ENCODE assay signal across 26 cellular contexts in genomic region chr6:115573866-115574265, GRCh38.
"Had no signal": no experiment of that assay in that cellular context is flagged by ENCODE, and none has a peak within 500 bp of the region (broad histone marks: within the 10 kb centered on the region; RNA-seq: fewer than 3 reads in every experiment).

No MANE protein-coding gene starts in this region.

- H3K4me3 ChIP-seq: left lung, lower lobe of right lung, psoas muscle, skin epidermis, suprapubic skin, thoracic aorta, tibial artery, upper lobe of right lung had no signal

- H3K9ac ChIP-seq: parathyroid adenoma had no signal

- H3K36me3 ChIP-seq: left lung, lower lobe of right lung, suprapubic skin, thoracic aorta, tibial artery, upper lobe of right lung had no signal

- H3K4me1 ChIP-seq: left lung, lower lobe of right lung, parathyroid adenoma, psoas muscle, tibial artery, upper lobe of right lung had no signal

- H3K9me3 ChIP-seq: left lung, lower lobe of right lung, psoas muscle, suprapubic skin, thoracic aorta, upper lobe of right lung had no signal

- DNase-seq: hypothalamus; immature natural killer cell; kidney; left colon; left lung; lower lobe of right lung; mammary epithelial cell; mesenchymal stem cell; naive thymus-derived CD8-positive, alpha-beta T cell; nucleus accumbens; psoas muscle; right cardiac atrium; stimulated activated CD4-positive, alpha-beta T cell treated with anti-CD3 and anti-CD28 coated beads, Interleukin-12 subunit alpha, Interleukin-12 subunit beta, amount 100 ng/mL, for 4 hours; stimulated activated CD4-positive, alpha-beta T cell treated with anti-CD3 and anti-CD28 coated beads, Interleukin-15, amount 100 ng/mL, for 24 hours; stimulated activated CD4-positive, alpha-beta T cell treated with anti-CD3 and anti-CD28 coated beads, Interleukin-2, amount 100 ng/mL, for 24 hours; stimulated activated CD4-positive, alpha-beta T cell treated with anti-CD3 and anti-CD28 coated beads, Interleukin-4, amount 100 ng/mL, for 1 hour; stimulated activated naive B cell treated with anti-CD40 and anti-IgM and Interleukin-4, amounts not matched to agents 10 μg/mL and 1 μg/mL and 100 μg/mL, for 72 hours; tibial artery; trophoblast cell; upper lobe of right lung had no signal

- FAIRE-seq: islet of Langerhans, kidney, urothelium cell line had no signal

- H3K79me2 ChIP-seq: parathyroid adenoma had no signal

- H3K27ac ChIP-seq: left lung, lower lobe of right lung, parathyroid adenoma, psoas muscle, skin epidermis, suprapubic skin, thoracic aorta, tibial artery, upper lobe of right lung had no signal

- H2AFZ ChIP-seq: parathyroid adenoma had no signal

- H3K27me3 ChIP-seq: left lung, suprapubic skin, tibial artery, upper lobe of right lung had no signal
